ENCODE assay signal across 10 cellular contexts in genomic region chr3:31165399-31165860, GRCh38.
DNase-seq lines count a peak whose midpoint lies in the region; TF ChIP-seq lines count a peak whose summit lies in the region.
"Had no signal": no experiment of that assay in that cellular context is flagged by ENCODE, and none has a peak within 500 bp of the region (broad histone marks: within the 10 kb centered on the region; RNA-seq: fewer than 3 reads in every experiment).

No MANE protein-coding gene starts in this region.

- H3K4me1 Mint-ChIP-seq in osteocyte (ENCODE audit: unreplicated experiment) = peaks cover 58% of the 10 kb centered on the region
- peaks cover 7% of the 10 kb centered on the region for H3K4me1 Mint-ChIP-seq in activated CD4-positive, alpha-beta T cell treated with anti-CD3 and anti-CD28 coated beads, Interleukin-2, amount 10 ng/mL, durations not matched to agents 24 days and 14 days

- in situ Hi-C loops in GM23248 (cut with MboI) = no loop called here

- peak overlapping the region; percentile 6 for H3K4me3 Mint-ChIP-seq in osteocyte (ENCODE audit: unreplicated experiment)
- H3K4me3 Mint-ChIP-seq in activated CD4-positive, alpha-beta T cell treated with anti-CD3 and anti-CD28 coated beads, Interleukin-2, amount 10 ng/mL, durations not matched to agents 24 days and 14 days = no peak overlapping the region
- H3K4me3 Mint-ChIP-seq: H9 had no signal

- no peaks in the 10 kb centered on the region for H3K9me2 ChIP-seq in GM23248 (ENCODE audit: insufficient read depth)

- no peak for TF ChIP-seq POLR2A in esophagus squamous epithelium (IDR thresholded peaks at IDR 0.05)

- H4K20me1 ChIP-seq in GM23248 (ENCODE audit: insufficient read depth) = no peaks in the 10 kb centered on the region

- intact Hi-C loops in activated CD4-positive, alpha-beta T cell treated with anti-CD3 and anti-CD28 coated beads, Interleukin-2, amount 10 ng/mL, durations not matched to agents 24 days and 14 days (cut with micrococcal nuclease) = no loop called here
- intact Hi-C loops in esophagus squamous epithelium (cut with DNase I) = no loop called here

- H3K27me3 ChIP-seq in GM23248 (replicated peaks; ENCODE audit: insufficient read depth) (no peaks in the 10 kb centered on the region), esophagus squamous epithelium (no peaks in the 10 kb centered on the region)

- H3K27ac Mint-ChIP-seq in osteocyte (ENCODE audit: unreplicated experiment) = peak overlapping the region; percentile 75
- H3K27ac Mint-ChIP-seq in activated CD4-positive, alpha-beta T cell treated with anti-CD3 and anti-CD28 coated beads, Interleukin-2, amount 10 ng/mL, durations not matched to agents 24 days and 14 days = no peak overlapping the region
- H3K27ac Mint-ChIP-seq: H9 had no signal

- WGBS in GM23248 (ENCODE audit: low coverage in 1 of 2, low lambda C conversion rate in 2 of 2, missing lambda C conversion rate in 2 of 2), 2 experiments = 21 to 22% methylated on average over 8 of the region's 8 CpGs
- WGBS in esophagus squamous epithelium, 2 donors = 74% methylated on average over 8 of the region's 8 CpGs

- H3K36me3 ChIP-seq in GM23248 (ENCODE audit: low read depth) (no peaks in the 10 kb centered on the region), esophagus squamous epithelium (no peaks in the 10 kb centered on the region)

- H3K27ac ChIP-seq in GM23248 (peak overlapping the region; percentile 56), esophagus squamous epithelium (no peak overlapping the region)

- H3K79me2 ChIP-seq in GM23248 (ENCODE audit: insufficient read depth) = no peaks in the 10 kb centered on the region

- DNase-seq in GM23248 (peak; percentile 36), NCI-H345 treated with DMSO at 0.1 percent for 48 hours (lab: John Stamatoyannopoulos, UW; ENCODE audit: unreplicated experiment) (peak; percentile 85), epithelial cell of esophagus (ENCODE audit: low read depth) (peak; percentile 7), osteocyte (ENCODE audit: extremely low spot score, unreplicated experiment) (no peak), esophagus squamous epithelium (lab: John Stamatoyannopoulos, UW) (no peak), AG20443 (ENCODE audit: low spot score) (no peak), activated T-cell treated with anti-CD3 and anti-CD28 coated beads for 4 hours (no peak)
- DNase-seq in activated CD4-positive, alpha-beta T cell treated with anti-CD3 and anti-CD28 coated beads, Interleukin-2, amount 10 ng/mL, durations not matched to agents 24 days and 14 days = no peak
- DNase-seq: H9 had no signal

- H3K4me1 ChIP-seq in GM23248 (ENCODE audit: insufficient read depth) (peaks cover 35% of the 10 kb centered on the region), esophagus squamous epithelium (peaks cover 0 to 5% (median 0%) of the 10 kb centered on the region in 3 donors)

- peak overlapping the region; percentile 55 for H2AFZ ChIP-seq in GM23248

- peaks cover 26% of the 10 kb centered on the region for H3F3A ChIP-seq in GM23248 (ENCODE audit: insufficient read depth)

- TF ChIP-seq CTCF in epithelial cell of esophagus (IDR thresholded peaks at IDR 0.05; ENCODE audit: insufficient read depth, low read depth, low read length, missing control alignments) (no peak), osteocyte (IDR thresholded peaks at IDR 0.05) (no peak), esophagus squamous epithelium (IDR thresholded peaks at IDR 0.05) (no peak)

- H3K4me3 ChIP-seq in GM23248 (peak overlapping the region; percentile 25), epithelial cell of esophagus (ENCODE audit: low read length) (no peak overlapping the region), esophagus squamous epithelium (no peak overlapping the region)
- H3K4me3 ChIP-seq: skin epidermis had no signal

- H3K9me3 ChIP-seq in GM23248 (ENCODE audit: low read depth) (no peaks in the 10 kb centered on the region), esophagus squamous epithelium (no peaks in the 10 kb centered on the region)

- no peaks in the 10 kb centered on the region for H3K27me3 Mint-ChIP-seq in osteocyte (ENCODE audit: unreplicated experiment)
- no peaks in the 10 kb centered on the region for H3K27me3 Mint-ChIP-seq in activated CD4-positive, alpha-beta T cell treated with anti-CD3 and anti-CD28 coated beads, Interleukin-2, amount 10 ng/mL, durations not matched to agents 24 days and 14 days

- H3K4me2 ChIP-seq in GM23248 (ENCODE audit: unreplicated experiment) = peak overlapping the region; percentile 70

- no peaks in the 10 kb centered on the region for H3K36me3 Mint-ChIP-seq in osteocyte (ENCODE audit: unreplicated experiment)
- no peaks in the 10 kb centered on the region for H3K36me3 Mint-ChIP-seq in activated CD4-positive, alpha-beta T cell treated with anti-CD3 and anti-CD28 coated beads, Interleukin-2, amount 10 ng/mL, durations not matched to agents 24 days and 14 days (ENCODE audit: low read depth)

- peak overlapping the region; percentile 23; the same call in 1 of the 2 replicates for H3K9ac ChIP-seq in GM23248

- H3K9me3 Mint-ChIP-seq in osteocyte (ENCODE audit: unreplicated experiment) = peaks cover 2% of the 10 kb centered on the region
- H3K9me3 Mint-ChIP-seq in activated CD4-positive, alpha-beta T cell treated with anti-CD3 and anti-CD28 coated beads, Interleukin-2, amount 10 ng/mL, durations not matched to agents 24 days and 14 days = no peaks in the 10 kb centered on the region
- H3K9me3 Mint-ChIP-seq: H9 had no signal

Comparison
In these comparisons a context has a peak if more than half of its experiments do, and no peak if none do; other contexts are left out.
1. DNase-seq: peak in GM23248 (single experiment), NCI-H345 treated with DMSO at 0.1 percent for 48 hours (single experiment) and epithelial cell of esophagus (single experiment); none in osteocyte (single experiment), activated CD4-positive, alpha-beta T cell treated with anti-CD3 and anti-CD28 coated beads, Interleukin-2, amount 10 ng/mL, durations not matched to agents 24 days and 14 days (single experiment), esophagus squamous epithelium (single experiment), AG20443 (single experiment) and activated T-cell treated with anti-CD3 and anti-CD28 coated beads for 4 hours (single experiment).